Comparison of ENCODE assay signal across 7 cellular contexts in genomic region chr16:27315333-27316037, GRCh38. TPM values are rescaled to one million over a fixed set of nuclear protein-coding genes. Genes with fewer than 3 reads are reported as not detected.
DNase-seq lines count a peak whose midpoint lies in the region; ATAC-seq and TF ChIP-seq lines count a peak whose summit lies in the region.

No MANE protein-coding gene starts in this region.

- POLR2A ChIA-PET in IMR-90 (lab: Charles Lee; ENCODE audit: unreplicated experiment): interaction anchor here (1.4 kb wide), 1 partner anchor 73 kb away, joined by 4 read pairs; no protein-coding TSS in a partner anchor

- H3K79me1 ChIP-seq in IMR-90 (ENCODE audit: low read depth in 1 of 2, low read length in 2 of 2): peaks cover 7 to 68% of the 10 kb centered on the region in 2 experiments; a peak in 3 of 4 replicates

- H3K4me3 ChIP-seq in IMR-90 (ENCODE audit: insufficient read depth, low read depth, low read length): peak overlapping the region; percentile 74
- peak overlapping the region; percentile 33 to 96 (median 94) for H3K4me3 ChIP-seq in upper lobe of left lung
- H3K4me3 ChIP-seq in MM.1S (ENCODE audit: low read length): no peak overlapping the region

- peak overlapping the region; percentile 92 for H2BK120ac ChIP-seq in IMR-90 (ENCODE audit: low read depth, low read length)

- BruUV-seq in IMR-90 (replicated peaks; lab: Mats Ljungman, UMichigan): no TSS peak

- peak overlapping the region; percentile 63; the same call in 2 of the 3 replicates for H2BK15ac ChIP-seq in IMR-90 (ENCODE audit: low read depth, low read length)

- H3K9ac ChIP-seq in IMR-90 (ENCODE audit: low read depth, low read length) (peak overlapping the region; percentile 89), MM.1S (ENCODE audit: low read length) (no peak overlapping the region)

- no peaks in the 10 kb centered on the region for H3K79me2 ChIP-seq in MM.1S (ENCODE audit: low read length)

- H3K18ac ChIP-seq in IMR-90 (ENCODE audit: low read depth, low read length): peak overlapping the region; percentile 50

- H3K27me3 Mint-ChIP-seq in endothelial cell (ENCODE audit: unreplicated experiment): peaks cover 10% of the 10 kb centered on the region
- H3K27me3 Mint-ChIP-seq in natural killer cell (ENCODE audit: low read depth in 2 of 2): no peaks in the 10 kb centered on the region

- H3K4me3 Mint-ChIP-seq in endothelial cell (ENCODE audit: unreplicated experiment) (peak overlapping the region; percentile 71), natural killer cell (peak overlapping the region; percentile 96)

- H3K14ac ChIP-seq in IMR-90 (replicated peaks; ENCODE audit: low read depth, low read length): peak overlapping the region; percentile 89

- peak overlapping the region; percentile 98 for H2AK5ac ChIP-seq in IMR-90 (ENCODE audit: low read depth, low read length)

- peak overlapping the region; percentile 40 for H2AFZ ChIP-seq in IMR-90 (replicated peaks; ENCODE audit: low read length, poor library complexity)
- H2AFZ ChIP-seq in MM.1S (ENCODE audit: low read length): no peak overlapping the region

- TF ChIP-seq RAD21 in IMR-90 (IDR thresholded peaks at IDR 0.05; ENCODE audit: low read length): no peak

- H3K4me2 ChIP-seq in IMR-90 (ENCODE audit: low read depth, low read length) (peak overlapping the region; percentile 71), MM.1S (ENCODE audit: low read depth, low read length) (no peak overlapping the region)

- H3K56ac ChIP-seq in IMR-90 (ENCODE audit: extremely low read depth, insufficient read depth, low read length): peak overlapping the region; percentile 69

- H3K27ac Mint-ChIP-seq in endothelial cell (ENCODE audit: unreplicated experiment) (peak overlapping the region; percentile 6), natural killer cell (peak overlapping the region; percentile 89 to 91)

- H3K4ac ChIP-seq in IMR-90 (ENCODE audit: low read depth, low read length): peak overlapping the region; percentile 96

- TF ChIP-seq POLR2A in IMR-90 (IDR thresholded peaks at IDR 0.05; ENCODE audit: low read depth, low read length) (no peak; the same call in none of the 2 replicates), upper lobe of left lung (IDR thresholded peaks at IDR 0.05) (peak in 2 of 4 donors; percentile 15 to 36)

- H3K9me3 ChIP-seq in IMR-90 (ENCODE audit: control insufficient read depth, insufficient read depth, low read length) (no peaks in the 10 kb centered on the region), upper lobe of left lung (no peaks in the 10 kb centered on the region), MM.1S (replicated peaks; ENCODE audit: insufficient read depth, low read length) (no peaks in the 10 kb centered on the region)

- intact Hi-C loops in IMR-90 (cut with micrococcal nuclease): loop anchor here (2.0 kb wide), 1 partner anchor 81 kb away; no protein-coding TSS in a partner anchor
- intact Hi-C loops in natural killer cell (cut with micrococcal nuclease): loop anchor here (2.0 to 5.0 kb wide), 3 partner anchors 52 to 131 kb away; no protein-coding TSS in a partner anchor

- H4K20me1 ChIP-seq in IMR-90 (ENCODE audit: insufficient read depth, low read length): peaks cover 34% of the 10 kb centered on the region
- H4K20me1 ChIP-seq in MM.1S (ENCODE audit: insufficient read depth, low read length): no peaks in the 10 kb centered on the region

- H3F3A ChIP-seq in MM.1S (ENCODE audit: insufficient read depth, low read length): no peaks in the 10 kb centered on the region

- peak overlapping the region; percentile 32 for H3K23ac ChIP-seq in IMR-90 (ENCODE audit: low read depth, low read length)

- in situ Hi-C loops in IMR-90 (cut with MboI; ENCODE audit: low sequenced_read_pairs): loop anchor here (5.0 kb wide), 1 partner anchor 73 kb away; no protein-coding TSS in a partner anchor

- peaks cover 22% of the 10 kb centered on the region for H3K9me1 ChIP-seq in IMR-90 (ENCODE audit: insufficient read depth, low read length)

- dilution Hi-C loops in IMR-90 (cut with HindIII; ENCODE audit: low sequenced_read_pairs, unreplicated experiment): no loop called here

- peak overlapping the region; percentile 90 for H4K91ac ChIP-seq in IMR-90 (ENCODE audit: insufficient read depth, low read depth, low read length)

- H3K9me2 ChIP-seq in MM.1S (replicated peaks; ENCODE audit: insufficient read depth, low read length): no peaks in the 10 kb centered on the region

- peak overlapping the region; percentile 89 for H2AK9ac ChIP-seq in IMR-90 (replicated peaks; ENCODE audit: low read depth, low read length, poor library complexity)

- peak in 3 of 4 donors; percentile 95 to 98 (median 98) for TF ChIP-seq EP300 in upper lobe of left lung (IDR thresholded peaks at IDR 0.05)

- H4K5ac ChIP-seq in IMR-90 (ENCODE audit: low read depth, low read length): peak overlapping the region; percentile 90

- H3K36me3 ChIP-seq in IMR-90 (ENCODE audit: control insufficient read depth, insufficient read depth, low read length) (peaks cover 25% of the 10 kb centered on the region), upper lobe of left lung (peaks cover 0 to 13% (median 0%) of the 10 kb centered on the region in 4 donors), MM.1S (replicated peaks; ENCODE audit: insufficient read depth, low read length) (no peaks in the 10 kb centered on the region)

- H3K4me1 ChIP-seq in IMR-90 (ENCODE audit: control insufficient read depth, insufficient read depth, low read length) (peaks cover 30% of the 10 kb centered on the region), upper lobe of left lung (peaks cover 53 to 71% (median 66%) of the 10 kb centered on the region in 4 donors), MM.1S (ENCODE audit: low read length) (no peaks in the 10 kb centered on the region)

- CTCF ChIA-PET in IMR-90 (lab: Yijun Ruan, JAX): interaction anchor here (1.9 kb wide), 1 partner anchor 52 kb away, joined by 6 read pairs; no protein-coding TSS in a partner anchor

- no CpG with 5 or more reads among the region's 9 CpGs for WGBS in IMR-90 (ENCODE audit: extremely low coverage in 2 of 2, insufficient read length in 1 of 2), 2 experiments
- 13 to 16% methylated on average over 5 to 9 of the region's 9 CpGs for WGBS in upper lobe of left lung, 2 donors

- DNase-seq in IMR-90 (peak; percentile 65), endothelial cell (ENCODE audit: low spot score) (no peak), natural killer cell (no peak), upper lobe of left lung (peak; percentile 58 to 77), MM.1S (no peak)
- DNase-seq in activated CD4-positive, alpha-beta T cell treated with anti-CD3 and anti-CD28 coated beads, Interleukin-2, amount 50 U/mL, for 4 hours: peak; percentile 44 to 48

- TF ChIP-seq CTCF in IMR-90 (conservative IDR thresholded peaks at IDR 0.05; ENCODE audit: low read depth, low read length) (no peak), endothelial cell (IDR thresholded peaks at IDR 0.05; ENCODE audit: unreplicated experiment) (no peak), natural killer cell (IDR thresholded peaks at IDR 0.05) (no peak), upper lobe of left lung (IDR thresholded peaks at IDR 0.05) (peak in 2 of 6 experiments; percentile 10 to 26), MM.1S (IDR thresholded peaks at IDR 0.05; ENCODE audit: low read length) (no peak)

- no peaks in the 10 kb centered on the region for H3K9me3 Mint-ChIP-seq in endothelial cell (ENCODE audit: unreplicated experiment)
- H3K9me3 Mint-ChIP-seq in natural killer cell: no peaks in the 10 kb centered on the region

- H3K27me3 ChIP-seq in IMR-90 (ENCODE audit: control insufficient read depth, insufficient read depth, low read length): no peaks in the 10 kb centered on the region
- no peaks in the 10 kb centered on the region for H3K27me3 ChIP-seq in upper lobe of left lung
- H3K27me3 ChIP-seq in MM.1S (replicated peaks; ENCODE audit: insufficient read depth, low read length): no peaks in the 10 kb centered on the region

- ATAC-seq in IMR-90 (ENCODE audit: low read depth) (peak; percentile 5), natural killer cell (no peak), upper lobe of left lung (ENCODE audit: low FRiP score in 2 of 2) (peak; percentile 6 to 32), GM18907 (IDR thresholded peaks at IDR 0.05; ENCODE audit: unreplicated experiment) (no peak)

- peak overlapping the region; percentile 94 for H2BK5ac ChIP-seq in IMR-90 (ENCODE audit: low read depth, low read length, poor library complexity, severe bottlenecking)

- H4K8ac ChIP-seq in IMR-90 (ENCODE audit: low read depth in 2 of 2, low read length in 2 of 2): peak overlapping the region; percentile 82 to 86

- peaks cover 38% of the 10 kb centered on the region for H3K4me1 Mint-ChIP-seq in endothelial cell (ENCODE audit: unreplicated experiment)
- H3K4me1 Mint-ChIP-seq in natural killer cell: peaks cover 46 to 60% of the 10 kb centered on the region in 2 donors

- peak overlapping the region; percentile 69 for H2BK20ac ChIP-seq in IMR-90 (ENCODE audit: low read depth, low read length)

- H3K27ac ChIP-seq in IMR-90 (ENCODE audit: insufficient read depth, low read length) (peak overlapping the region; percentile 80), upper lobe of left lung (peak overlapping the region; percentile 98 to 100 (median 100)), MM.1S (ENCODE audit: low read length) (no peak overlapping the region)

- H3K36me3 Mint-ChIP-seq in endothelial cell (ENCODE audit: low read depth, unreplicated experiment) (peaks cover 6% of the 10 kb centered on the region), natural killer cell (no peaks in the 10 kb centered on the region)

TF ChIP-seq in IMR-90, 13 proteins besides CTCF, POLR2A, EP300 and RAD21 (continues in another document):
- TF ChIP-seq MAZ (IDR thresholded peaks at IDR 0.05; ENCODE audit: borderline replicate concordance, low read depth, low read length): 0 out of 2 replicates have a peak, but pooled peaks have one; percentile 31

RNA-seq across cellular contexts. Expression of gene IL4R, which starts 1.7 kb away (rescaled TPM):
- total RNA-seq in IMR-90 (2012; rRNA removed): 6.3 and 8.3 TPM in 2 replicates
- polyA plus RNA-seq in IMR-90 (2012; rRNA removed): 18.7 and 21.5 TPM in 2 replicates
- polyA plus RNA-seq in IMR-90 (2012; cell fraction: cytosol; rRNA removed): 10.3 and 18.0 TPM in 2 replicates
- polyA plus RNA-seq in IMR-90 (2012; cell fraction: nucleus; rRNA removed; ENCODE audit: low replicate concordance): 32.7 and 42.5 TPM in 2 replicates
- total RNA-seq in endothelial cell (ENCODE audit: unreplicated experiment): 45.7 TPM
- total RNA-seq in natural killer cell: 10 to 100 TPM; 70.2 to 87.2 (median 86.0) TPM
- 100 to 1,000 TPM in 5 of 6 donors, 10 to 100 TPM in 1; 87.0 to 202 (median 153) TPM for total RNA-seq in upper lobe of left lung

RNA-seq across cellular contexts. Expression of gene NSMCE1, which starts 46.9 kb away (rescaled TPM):
- total RNA-seq in IMR-90 (2012; rRNA removed) (120 and 130 TPM in 2 replicates), endothelial cell (ENCODE audit: unreplicated experiment) (21.0 TPM), natural killer cell (10 to 100 TPM; 29.4 to 42.7 (median 37.7) TPM), upper lobe of left lung (10 to 100 TPM; 14.7 to 50.6 (median 31.0) TPM)
- 47.5 and 48.0 TPM in 2 replicates for polyA plus RNA-seq in IMR-90 (2012; rRNA removed)
- polyA plus RNA-seq in IMR-90 (2012; cell fraction: cytosol; rRNA removed): 36.6 and 48.8 TPM in 2 replicates
- 13.4 and 21.5 TPM in 2 replicates for polyA plus RNA-seq in IMR-90 (2012; cell fraction: nucleus; rRNA removed; ENCODE audit: low replicate concordance)

Comparison
In these comparisons a context has a peak if more than half of its experiments do, and no peak if none do; other contexts are left out.
1. ATAC-seq: peak in IMR-90 (single experiment) and upper lobe of left lung (2 of 2); none in natural killer cell (0 of 3) and GM18907 (single experiment).
2. DNase-seq: peak in IMR-90 (single experiment), activated CD4-positive, alpha-beta T cell treated with anti-CD3 and anti-CD28 coated beads, Interleukin-2, amount 50 U/mL, for 4 hours (2 of 2) and upper lobe of left lung (2 of 2); none in endothelial cell (single experiment), natural killer cell (single experiment) and MM.1S (single experiment).